1 cellular context compared by ENCODE assay signal in the genomic region with DNA sequence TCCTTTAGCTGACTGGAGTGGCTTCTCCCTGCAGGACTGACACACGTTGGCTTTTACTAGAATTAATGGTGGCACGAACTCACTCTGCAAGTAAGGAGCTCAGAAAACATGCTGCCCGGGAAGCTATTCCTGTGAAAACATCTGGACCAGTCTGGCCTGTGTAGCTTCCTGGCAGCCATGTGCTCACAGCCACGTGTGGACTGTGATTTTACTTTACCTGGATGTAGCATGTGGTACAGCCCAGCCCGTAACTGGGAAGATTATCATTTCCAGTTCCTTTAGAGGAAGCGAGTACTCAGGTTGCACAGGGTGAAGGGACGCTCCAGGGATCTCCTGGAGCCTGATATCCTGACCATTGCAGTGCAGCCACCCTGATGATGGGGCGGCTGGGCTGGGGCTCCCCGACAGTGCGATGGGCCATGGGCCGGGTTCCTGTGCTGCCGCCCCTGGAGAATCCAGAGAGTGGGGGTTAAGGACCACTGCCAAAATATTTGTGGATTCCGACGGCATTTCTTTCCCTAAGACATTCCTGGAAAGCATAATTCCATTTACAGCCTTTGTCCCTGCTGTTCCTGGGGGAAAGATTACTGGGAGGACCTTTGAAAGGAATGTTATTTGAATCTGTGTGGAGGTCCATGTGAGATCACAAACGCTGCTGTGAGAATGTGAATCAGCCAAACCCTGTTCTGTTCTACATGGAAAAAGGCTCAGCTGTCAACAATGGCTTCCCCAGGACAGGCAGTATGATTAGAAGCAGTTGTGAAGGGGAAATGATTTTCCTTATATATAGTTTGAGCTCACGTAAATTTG.
TF ChIP-seq lines count a peak whose summit lies in the region.

No MANE protein-coding gene starts in this region.

TF ChIP-seq in GM23338, 12 proteins besides CTCF, POLR2A, EP300 and RAD21 (continued from another document):
- TF ChIP-seq, protein P1, sequence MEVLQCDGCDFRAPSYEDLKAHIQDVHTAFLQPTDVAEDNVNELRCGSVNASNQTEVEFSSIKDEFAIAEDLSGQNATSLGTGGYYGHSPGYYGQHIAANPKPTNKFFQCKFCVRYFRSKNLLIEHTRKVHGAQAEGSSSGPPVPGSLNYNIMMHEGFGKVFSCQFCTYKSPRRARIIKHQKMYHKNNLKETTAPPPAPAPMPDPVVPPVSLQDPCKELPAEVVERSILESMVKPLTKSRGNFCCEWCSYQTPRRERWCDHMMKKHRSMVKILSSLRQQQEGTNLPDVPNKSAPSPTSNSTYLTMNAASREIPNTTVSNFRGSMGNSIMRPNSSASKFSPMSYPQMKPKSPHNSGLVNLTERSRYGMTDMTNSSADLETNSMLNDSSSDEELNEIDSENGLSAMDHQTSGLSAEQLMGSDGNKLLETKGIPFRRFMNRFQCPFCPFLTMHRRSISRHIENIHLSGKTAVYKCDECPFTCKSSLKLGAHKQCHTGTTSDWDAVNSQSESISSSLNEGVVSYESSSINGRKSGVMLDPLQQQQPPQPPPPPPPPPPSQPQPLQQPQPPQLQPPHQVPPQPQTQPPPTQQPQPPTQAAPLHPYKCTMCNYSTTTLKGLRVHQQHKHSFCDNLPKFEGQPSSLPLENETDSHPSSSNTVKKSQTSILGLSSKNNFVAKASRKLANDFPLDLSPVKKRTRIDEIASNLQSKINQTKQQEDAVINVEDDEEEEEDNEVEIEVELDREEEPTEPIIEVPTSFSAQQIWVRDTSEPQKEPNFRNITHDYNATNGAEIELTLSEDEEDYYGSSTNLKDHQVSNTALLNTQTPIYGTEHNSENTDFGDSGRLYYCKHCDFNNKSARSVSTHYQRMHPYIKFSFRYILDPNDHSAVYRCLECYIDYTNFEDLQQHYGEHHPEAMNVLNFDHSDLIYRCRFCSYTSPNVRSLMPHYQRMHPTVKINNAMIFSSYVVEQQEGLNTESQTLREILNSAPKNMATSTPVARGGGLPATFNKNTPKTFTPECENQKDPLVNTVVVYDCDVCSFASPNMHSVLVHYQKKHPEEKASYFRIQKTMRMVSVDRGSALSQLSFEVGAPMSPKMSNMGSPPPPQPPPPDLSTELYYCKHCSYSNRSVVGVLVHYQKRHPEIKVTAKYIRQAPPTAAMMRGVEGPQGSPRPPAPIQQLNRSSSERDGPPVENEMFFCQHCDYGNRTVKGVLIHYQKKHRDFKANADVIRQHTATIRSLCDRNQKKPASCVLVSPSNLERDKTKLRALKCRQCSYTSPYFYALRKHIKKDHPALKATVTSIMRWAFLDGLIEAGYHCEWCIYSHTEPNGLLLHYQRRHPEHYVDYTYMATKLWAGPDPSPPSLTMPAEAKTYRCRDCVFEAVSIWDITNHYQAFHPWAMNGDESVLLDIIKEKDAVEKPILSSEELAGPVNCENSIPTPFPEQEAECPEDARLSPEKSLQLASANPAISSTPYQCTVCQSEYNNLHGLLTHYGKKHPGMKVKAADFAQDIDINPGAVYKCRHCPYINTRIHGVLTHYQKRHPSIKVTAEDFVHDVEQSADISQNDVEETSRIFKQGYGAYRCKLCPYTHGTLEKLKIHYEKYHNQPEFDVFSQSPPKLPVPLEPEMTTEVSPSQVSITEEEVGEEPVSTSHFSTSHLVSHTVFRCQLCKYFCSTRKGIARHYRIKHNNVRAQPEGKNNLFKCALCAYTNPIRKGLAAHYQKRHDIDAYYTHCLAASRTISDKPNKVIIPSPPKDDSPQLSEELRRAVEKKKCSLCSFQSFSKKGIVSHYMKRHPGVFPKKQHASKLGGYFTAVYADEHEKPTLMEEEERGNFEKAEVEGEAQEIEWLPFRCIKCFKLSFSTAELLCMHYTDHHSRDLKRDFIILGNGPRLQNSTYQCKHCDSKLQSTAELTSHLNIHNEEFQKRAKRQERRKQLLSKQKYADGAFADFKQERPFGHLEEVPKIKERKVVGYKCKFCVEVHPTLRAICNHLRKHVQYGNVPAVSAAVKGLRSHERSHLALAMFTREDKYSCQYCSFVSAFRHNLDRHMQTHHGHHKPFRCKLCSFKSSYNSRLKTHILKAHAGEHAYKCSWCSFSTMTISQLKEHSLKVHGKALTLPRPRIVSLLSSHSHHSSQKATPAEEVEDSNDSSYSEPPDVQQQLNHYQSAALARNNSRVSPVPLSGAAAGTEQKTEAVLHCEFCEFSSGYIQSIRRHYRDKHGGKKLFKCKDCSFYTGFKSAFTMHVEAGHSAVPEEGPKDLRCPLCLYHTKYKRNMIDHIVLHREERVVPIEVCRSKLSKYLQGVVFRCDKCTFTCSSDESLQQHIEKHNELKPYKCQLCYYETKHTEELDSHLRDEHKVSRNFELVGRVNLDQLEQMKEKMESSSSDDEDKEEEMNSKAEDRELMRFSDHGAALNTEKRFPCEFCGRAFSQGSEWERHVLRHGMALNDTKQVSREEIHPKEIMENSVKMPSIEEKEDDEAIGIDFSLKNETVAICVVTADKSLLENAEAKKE (CRISPR knock-in tag; IDR thresholded peaks at IDR 0.05): no peak
- no peak for TF ChIP-seq EZH2phosphoT487 (IDR thresholded peaks at IDR 0.05; ENCODE audit: unreplicated experiment)
- no peak for TF ChIP-seq STAT1 (IDR thresholded peaks at IDR 0.05; ENCODE audit: unreplicated experiment)
- TF ChIP-seq JUNB (IDR thresholded peaks at IDR 0.05; ENCODE audit: unreplicated experiment): no peak
- no peak for TF ChIP-seq EZH2 (IDR thresholded peaks at IDR 0.05; ENCODE audit: low read depth, unreplicated experiment)
- no peak for TF ChIP-seq NANOG (IDR thresholded peaks at IDR 0.05; ENCODE audit: borderline replicate concordance)
- no peak for TF ChIP-seq POLR2AphosphoS5 (IDR thresholded peaks at IDR 0.05; ENCODE audit: low read depth)
- TF ChIP-seq, protein P2, sequence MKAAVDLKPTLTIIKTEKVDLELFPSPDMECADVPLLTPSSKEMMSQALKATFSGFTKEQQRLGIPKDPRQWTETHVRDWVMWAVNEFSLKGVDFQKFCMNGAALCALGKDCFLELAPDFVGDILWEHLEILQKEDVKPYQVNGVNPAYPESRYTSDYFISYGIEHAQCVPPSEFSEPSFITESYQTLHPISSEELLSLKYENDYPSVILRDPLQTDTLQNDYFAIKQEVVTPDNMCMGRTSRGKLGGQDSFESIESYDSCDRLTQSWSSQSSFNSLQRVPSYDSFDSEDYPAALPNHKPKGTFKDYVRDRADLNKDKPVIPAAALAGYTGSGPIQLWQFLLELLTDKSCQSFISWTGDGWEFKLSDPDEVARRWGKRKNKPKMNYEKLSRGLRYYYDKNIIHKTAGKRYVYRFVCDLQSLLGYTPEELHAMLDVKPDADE (IDR thresholded peaks at IDR 0.05): no peak
- TF ChIP-seq, protein P3, sequence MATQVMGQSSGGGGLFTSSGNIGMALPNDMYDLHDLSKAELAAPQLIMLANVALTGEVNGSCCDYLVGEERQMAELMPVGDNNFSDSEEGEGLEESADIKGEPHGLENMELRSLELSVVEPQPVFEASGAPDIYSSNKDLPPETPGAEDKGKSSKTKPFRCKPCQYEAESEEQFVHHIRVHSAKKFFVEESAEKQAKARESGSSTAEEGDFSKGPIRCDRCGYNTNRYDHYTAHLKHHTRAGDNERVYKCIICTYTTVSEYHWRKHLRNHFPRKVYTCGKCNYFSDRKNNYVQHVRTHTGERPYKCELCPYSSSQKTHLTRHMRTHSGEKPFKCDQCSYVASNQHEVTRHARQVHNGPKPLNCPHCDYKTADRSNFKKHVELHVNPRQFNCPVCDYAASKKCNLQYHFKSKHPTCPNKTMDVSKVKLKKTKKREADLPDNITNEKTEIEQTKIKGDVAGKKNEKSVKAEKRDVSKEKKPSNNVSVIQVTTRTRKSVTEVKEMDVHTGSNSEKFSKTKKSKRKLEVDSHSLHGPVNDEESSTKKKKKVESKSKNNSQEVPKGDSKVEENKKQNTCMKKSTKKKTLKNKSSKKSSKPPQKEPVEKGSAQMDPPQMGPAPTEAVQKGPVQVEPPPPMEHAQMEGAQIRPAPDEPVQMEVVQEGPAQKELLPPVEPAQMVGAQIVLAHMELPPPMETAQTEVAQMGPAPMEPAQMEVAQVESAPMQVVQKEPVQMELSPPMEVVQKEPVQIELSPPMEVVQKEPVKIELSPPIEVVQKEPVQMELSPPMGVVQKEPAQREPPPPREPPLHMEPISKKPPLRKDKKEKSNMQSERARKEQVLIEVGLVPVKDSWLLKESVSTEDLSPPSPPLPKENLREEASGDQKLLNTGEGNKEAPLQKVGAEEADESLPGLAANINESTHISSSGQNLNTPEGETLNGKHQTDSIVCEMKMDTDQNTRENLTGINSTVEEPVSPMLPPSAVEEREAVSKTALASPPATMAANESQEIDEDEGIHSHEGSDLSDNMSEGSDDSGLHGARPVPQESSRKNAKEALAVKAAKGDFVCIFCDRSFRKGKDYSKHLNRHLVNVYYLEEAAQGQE (IDR thresholded peaks at IDR 0.05; ENCODE audit: unreplicated experiment): no peak
- TF ChIP-seq ZNF114 (CRISPR knock-in tag; IDR thresholded peaks at IDR 0.05): no peak
- no peak for TF ChIP-seq ZNF331 (CRISPR knock-in tag; IDR thresholded peaks at IDR 0.05; ENCODE audit: low read depth)
